14 cellular contexts compared by ENCODE assay signal in genomic region chr6:143556529-143556928, GRCh38. TPM values are rescaled to one million over a fixed set of nuclear protein-coding genes. Genes with fewer than 3 reads are reported as not detected.
DNase-seq lines count a peak whose midpoint lies in the region; ATAC-seq and TF ChIP-seq lines count a peak whose summit lies in the region.
"Had no signal": no experiment of that assay in that cellular context is flagged by ENCODE, and none has a peak within 500 bp of the region (broad histone marks: within the 10 kb centered on the region; RNA-seq: fewer than 3 reads in every experiment).

No MANE protein-coding gene starts in this region.

- peak overlapping the region; percentile 62 for H3K4me3 Mint-ChIP-seq in HFFc6
- H3K4me3 Mint-ChIP-seq: brain, neural crest cell, WTC11 had no signal

- TF ChIP-seq CTCF in AG09309 (IDR thresholded peaks at IDR 0.05; ENCODE audit: control insufficient read depth, insufficient read depth, low read depth, low read length, missing control alignments) (no peak), HFFc6 (IDR thresholded peaks at IDR 0.05) (no peak)

- H3K36me3 Mint-ChIP-seq in HFFc6 (ENCODE audit: low read depth): no peaks in the 10 kb centered on the region
- H3K36me3 Mint-ChIP-seq: brain, WTC11 had no signal

- H3K4me1 Mint-ChIP-seq in HFFc6 (ENCODE audit: low read depth): peaks cover 51% of the 10 kb centered on the region
- H3K4me1 Mint-ChIP-seq: brain, neural crest cell had no signal

- no peaks in the 10 kb centered on the region for H3K9me3 Mint-ChIP-seq in HFFc6
- H3K9me3 Mint-ChIP-seq: brain, neural crest cell, WTC11 had no signal

- no peak overlapping the region for H3K4me3 ChIP-seq in AG09309 (ENCODE audit: control insufficient read depth, low read depth, low read length)

- peak; percentile 82 for DNase-seq in AG09309 (ENCODE audit: low read depth)
- peak; percentile 90 for DNase-seq in HFFc6
- DNase-seq in amniotic stem cell (lab: John Stamatoyannopoulos, UW): peak; percentile 22
- peak; percentile 71 for DNase-seq in islet precursor cell
- DNase-seq in stimulated activated naive CD4-positive, alpha-beta T cell treated with Interleukin-2 at 50 U/mL for 16 hours (lab: John Stamatoyannopoulos, UW): no peak
- no peak for DNase-seq in DMS 273 (lab: John Stamatoyannopoulos, UW; ENCODE audit: unreplicated experiment)
- DNase-seq: activated T-cell treated with anti-CD3 and anti-CD28 coated beads, Interleukin-2, amount 50 U/mL, for 48 hours; MV-4-11; NCI-H526 had no signal

- H3K27ac Mint-ChIP-seq in HFFc6: peak overlapping the region; percentile 95
- H3K27ac Mint-ChIP-seq: brain, WTC11 had no signal

- no peak for ATAC-seq in HG02973 (IDR thresholded peaks at IDR 0.05; ENCODE audit: unreplicated experiment)
- no peak for ATAC-seq in HG02759 (IDR thresholded peaks at IDR 0.05; ENCODE audit: unreplicated experiment)
- ATAC-seq: WTC11 had no signal

- 0 out of 2 replicates have a peak, but pooled peaks cover 1% of the 10 kb centered on the region for H3K27me3 Mint-ChIP-seq in HFFc6 (ENCODE audit: insufficient read depth)
- H3K27me3 Mint-ChIP-seq: brain had no signal

RNA-seq across cellular contexts. Expression of gene FUCA2, which starts 45.0 kb away (rescaled TPM):
- total RNA-seq in HFFc6 (2021; fragmentation: NEBNext Ultra II Directional; extraction: Animal tissue kit (Norgen Biotek cat#: 25700)): 100 to 1,000 TPM in 4 of 6 experiments, 10 to 100 TPM in 2; 86.4 to 126 (median 121) TPM

Comparison
In these comparisons a context has a peak if more than half of its experiments do, and no peak if none do; other contexts are left out.
1. DNase-seq: peak in AG09309 (single experiment), HFFc6 (single experiment), amniotic stem cell (single experiment) and islet precursor cell (single experiment); none in stimulated activated naive CD4-positive, alpha-beta T cell treated with Interleukin-2 at 50 U/mL for 16 hours (single experiment) and DMS 273 (single experiment).